ENCODE assay signal across 1 cellular context in genomic region chr17:81713004-81713555, GRCh38.
TF ChIP-seq lines count a peak whose summit lies in the region.

No MANE protein-coding gene starts in this region.

TF ChIP-seq in endothelial cell of umbilical vein, 7 proteins besides CTCF, POLR2A, EP300 and RAD21:
- no peak for TF ChIP-seq FOS (IDR thresholded peaks at IDR 0.05; ENCODE audit: borderline replicate concordance, insufficient read depth, low read length)
- TF ChIP-seq GATA2 (IDR thresholded peaks at IDR 0.05; ENCODE audit: insufficient read depth, insufficient read length, low read depth, low read length): no peak
- TF ChIP-seq JUN (IDR thresholded peaks at IDR 0.05; ENCODE audit: borderline replicate concordance, insufficient read depth, insufficient read length, low read depth): no peak
- no peak for TF ChIP-seq MYC (IDR thresholded peaks at IDR 0.05; ENCODE audit: low read depth, low read length)
- TF ChIP-seq EZH2 (IDR thresholded peaks at IDR 0.05; ENCODE audit: borderline replicate concordance, low read depth, low read length, severe bottlenecking): no peak
- TF ChIP-seq, protein P1, sequence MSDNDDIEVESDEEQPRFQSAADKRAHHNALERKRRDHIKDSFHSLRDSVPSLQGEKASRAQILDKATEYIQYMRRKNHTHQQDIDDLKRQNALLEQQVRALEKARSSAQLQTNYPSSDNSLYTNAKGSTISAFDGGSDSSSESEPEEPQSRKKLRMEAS (IDR thresholded peaks at IDR 0.05; ENCODE audit: insufficient read depth, insufficient read length): no peak
- no peak for TF ChIP-seq POLR2AphosphoS5 (IDR thresholded peaks at IDR 0.05; ENCODE audit: insufficient read depth, low read depth, low read length)
TF ChIP-seq in endothelial cell of umbilical vein: peak in this region for 0.
